In the genomic region with DNA sequence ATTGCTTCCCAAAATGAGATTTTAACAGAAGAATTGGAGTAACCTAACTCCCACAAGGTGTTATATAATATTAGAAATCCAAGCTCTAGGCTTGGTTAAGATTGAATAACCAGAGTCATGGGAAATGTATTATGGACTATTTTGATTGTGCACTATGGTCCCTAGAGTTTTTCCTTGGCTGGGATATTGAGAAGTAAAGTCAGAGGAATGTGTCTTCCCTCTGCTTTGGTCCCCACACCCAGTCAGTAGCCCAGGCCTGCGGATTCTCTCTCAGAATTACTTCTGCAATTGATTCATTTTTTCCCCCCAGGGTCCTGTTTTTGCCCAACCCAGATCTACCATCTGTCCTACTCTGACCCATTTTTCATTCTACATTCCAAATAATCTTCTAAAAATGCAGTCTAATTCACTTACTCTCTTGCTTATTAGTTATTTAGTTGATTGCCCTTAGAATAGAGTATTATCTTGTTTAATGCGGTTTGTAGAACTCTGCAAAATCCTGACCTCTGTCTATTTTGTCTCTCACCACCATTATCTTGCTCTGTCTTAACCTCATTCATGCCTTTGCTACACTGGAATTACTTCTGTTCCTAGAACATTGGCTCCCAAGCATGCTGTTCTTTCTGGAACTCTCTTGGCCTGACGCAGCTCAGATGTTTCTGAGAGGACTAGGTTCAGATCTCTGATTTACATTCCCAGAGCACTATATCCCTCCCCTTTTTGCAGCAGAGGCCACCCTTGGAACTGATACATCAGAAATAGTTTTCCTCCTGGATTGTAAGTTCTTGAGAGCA, we compare ENCODE assay signal across 18 cellular contexts.
"Had no signal": no experiment of that assay in that cellular context is flagged by ENCODE, and none has a peak within 500 bp of the region (broad histone marks: within the 10 kb centered on the region; RNA-seq: fewer than 3 reads in every experiment).

No MANE protein-coding gene starts in this region.

- DNase-seq: activated naive CD4-positive, alpha-beta T cell; aorta; dorsolateral prefrontal cortex; erythroblast; glutamatergic neuron; kidney glomerular epithelial cell; mammary epithelial cell; mucosa of descending colon; natural killer cell; posterior cingulate gyrus; small intestine; stimulated activated CD4-positive, alpha-beta T cell treated with anti-CD3 and anti-CD28 coated beads, Interleukin-4, amount 100 ng/mL, for 4 hours; stimulated activated CD8-positive, alpha-beta memory T cell treated with anti-CD3 and anti-CD28 coated beads, Interleukin-4, amount 100 ng/mL, for 48 hours; stimulated activated naive CD4-positive, alpha-beta T cell treated with Interleukin-2 at 50 U/mL for 16 hours; SW 1271 had no signal

- H3K27me3 ChIP-seq: dorsolateral prefrontal cortex, neutrophil, upper lobe of left lung had no signal

- H3K9me3 Mint-ChIP-seq: natural killer cell; T-helper 2 cell treated with Interferon-gamma antibody and Interleukin-4, amounts not matched to agents 5 μg/mL and 100 μg/mL, for 36 hours had no signal

- H3K4me3 Mint-ChIP-seq: natural killer cell; T-helper 2 cell treated with Interferon-gamma antibody and Interleukin-4, amounts not matched to agents 5 μg/mL and 100 μg/mL, for 36 hours had no signal

- ATAC-seq: mucosa of descending colon, natural killer cell had no signal

- H3K4me1 Mint-ChIP-seq: natural killer cell had no signal

- H3K4me3 ChIP-seq: dorsolateral prefrontal cortex, mucosa of descending colon, upper lobe of left lung had no signal

- H3K36me3 Mint-ChIP-seq: natural killer cell had no signal

- H3K27ac ChIP-seq: dorsolateral prefrontal cortex, neutrophil had no signal

- H3K9me3 ChIP-seq: mucosa of descending colon, neutrophil, upper lobe of left lung had no signal

- H3K36me3 ChIP-seq: neutrophil, upper lobe of left lung had no signal

- H3K27ac Mint-ChIP-seq: natural killer cell; T-helper 2 cell treated with Interferon-gamma antibody and Interleukin-4, amounts not matched to agents 5 μg/mL and 100 μg/mL, for 36 hours had no signal
